20 cellular contexts compared by ENCODE assay signal in genomic region chr1:94243665-94244064, GRCh38.
"Had no signal": no experiment of that assay in that cellular context is flagged by ENCODE, and none has a peak within 500 bp of the region (broad histone marks: within the 10 kb centered on the region; RNA-seq: fewer than 3 reads in every experiment).

No MANE protein-coding gene starts in this region.

- H3K4me3 ChIP-seq: colonic mucosa, lung, ovary, stomach, testis had no signal

- H3K4me3 Mint-ChIP-seq: activated CD4-positive, alpha-beta memory T cell treated with anti-CD3 and anti-CD28 coated beads for 36 hours; activated naive CD4-positive, alpha-beta T cell treated with anti-CD3 and anti-CD28 coated beads, Interleukin-2, amount 50 U/mL, for 24 hours; T-cell had no signal

- H3K27me3 ChIP-seq: ovary, testis had no signal

- H3K36me3 Mint-ChIP-seq: activated naive CD4-positive, alpha-beta T cell treated with anti-CD3 and anti-CD28 coated beads, Interleukin-2, amount 50 U/mL, for 24 hours; T-cell had no signal

- ATAC-seq: heart right ventricle, left colon, T-cell had no signal

- H3K36me3 ChIP-seq: colonic mucosa, heart right ventricle, ovary, stomach had no signal

- DNase-seq: activated CD4-positive, alpha-beta memory T cell treated with anti-CD3 and anti-CD28 coated beads for 36 hours; activated CD4-positive, alpha-beta T cell treated with anti-CD3 and anti-CD28 coated beads for 1 hour; activated effector memory CD4-positive, alpha-beta T cell treated with anti-CD3 and anti-CD28 coated beads, Interleukin-2, amount 50 U/mL, for 16 hours; activated T-cell treated with anti-CD3 and anti-CD28 coated beads, Interleukin-2, amount 50 U/mL, for 48 hours; central memory CD4-positive, alpha-beta T cell; colonic mucosa; effector CD4-positive, alpha-beta T cell; heart right ventricle; left colon; naive B cell; ovary; stimulated activated CD4-positive, alpha-beta T cell treated with anti-CD3 and anti-CD28 coated beads, Interleukin-12 subunit alpha, Interleukin-12 subunit beta, amount 100 ng/mL, for 4 hours; stimulated activated CD4-positive, alpha-beta T cell treated with anti-CD3 and anti-CD28 coated beads, Interleukin-2, amount 100 ng/mL, for 24 hours; stomach; T-cell; T-helper 9 cell; testis had no signal

- H3K4me1 ChIP-seq: colonic mucosa had no signal

- H3K27ac Mint-ChIP-seq: activated CD4-positive, alpha-beta memory T cell treated with anti-CD3 and anti-CD28 coated beads for 36 hours; activated naive CD4-positive, alpha-beta T cell treated with anti-CD3 and anti-CD28 coated beads, Interleukin-2, amount 50 U/mL, for 24 hours; naive B cell; T-cell had no signal

- H3K9me3 ChIP-seq: colonic mucosa, ovary, testis had no signal

- H3K27ac ChIP-seq: colonic mucosa, ovary, stomach, testis, VCaP had no signal
